In the genomic region with DNA sequence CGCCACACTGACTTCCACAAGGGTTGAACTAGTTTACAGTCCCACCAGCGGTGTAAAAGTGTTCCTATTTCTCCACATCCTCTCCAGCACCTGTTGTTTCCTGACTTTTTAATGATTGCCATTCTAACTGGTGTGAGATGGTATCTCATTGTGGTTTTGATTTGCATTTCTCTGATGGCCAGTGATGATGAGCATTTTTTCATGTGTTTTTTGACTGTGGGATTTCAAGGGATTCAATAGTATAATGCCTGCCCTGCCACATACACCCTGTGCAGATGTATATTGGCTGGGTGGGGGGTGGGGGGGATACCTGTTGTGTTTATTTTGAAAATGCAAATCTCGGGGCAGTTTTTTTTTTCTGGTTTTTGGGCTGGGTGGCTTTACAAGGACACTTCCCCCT, we compare ENCODE assay signal across 3 cellular contexts. TPM values are rescaled to one million over a fixed set of nuclear protein-coding genes. Genes with fewer than 3 reads are reported as not detected.
"Had no signal": no experiment of that assay in that cellular context is flagged by ENCODE, and none has a peak within 500 bp of the region (broad histone marks: within the 10 kb centered on the region; RNA-seq: fewer than 3 reads in every experiment).

No MANE protein-coding gene starts in this region.

RNA-seq across cellular contexts. Expression of gene SPEF1, which starts 12.9 kb away (rescaled TPM):
- total RNA-seq: mesenteric fat pad, spleen, urinary bladder had no signal
